8 cellular contexts compared by ENCODE assay signal in genomic region chr5:179907570-179908324, GRCh38. TPM values are rescaled to one million over a fixed set of nuclear protein-coding genes. Genes with fewer than 3 reads are reported as not detected.
A peak's percentile ranks its signal among the peaks of the same experiment; 100 is the strongest.
DNase-seq lines count a peak whose midpoint lies in the region; ATAC-seq and TF ChIP-seq lines count a peak whose summit lies in the region.

TSS of gene TBC1D9B (minus strand) at chr5:179907897. CDS start at chr5:179907821, 76 bp downstream.

- no peaks in the 10 kb centered on the region for H3K9me3 Mint-ChIP-seq in activated T-cell treated with anti-CD3 and anti-CD28 coated beads, Interleukin-2, amount 50 U/mL, for 4 hours

- H4K20me1 ChIP-seq in OCI-LY7 (ENCODE audit: insufficient read depth, low read length): no peaks in the 10 kb centered on the region

- peak within 1 kb of the TSS; percentile 26 for H3K27ac ChIP-seq in OCI-LY7 (ENCODE audit: low read depth, low read length, poor library complexity, severe bottlenecking)
- H3K27ac ChIP-seq in muscle layer of duodenum (ENCODE audit: low read length): no peak within 1 kb of the TSS

- H3K4me3 Mint-ChIP-seq in activated T-cell treated with anti-CD3 and anti-CD28 coated beads, Interleukin-2, amount 50 U/mL, for 4 hours: peak within 1 kb of the TSS; percentile 87

- H3K9me2 ChIP-seq in OCI-LY7 (ENCODE audit: insufficient read depth, low read length): no peaks in the 10 kb centered on the region

- intact Hi-C loops in OCI-LY7 (cut with micrococcal nuclease; ENCODE audit: unreplicated experiment): loop anchor here (5.0 kb wide), 4 partner anchors 50 to 385 kb away; partner anchors contain the start of genes MAPK9, MGAT4B and MRNIP

- peaks cover 25% of the 10 kb centered on the region for H3K4me1 Mint-ChIP-seq in activated T-cell treated with anti-CD3 and anti-CD28 coated beads, Interleukin-2, amount 50 U/mL, for 4 hours (ENCODE audit: low read depth)

- no peaks in the 10 kb centered on the region for H3K27me3 ChIP-seq in muscle layer of duodenum (ENCODE audit: low read depth, low read length)

- H3K9me3 ChIP-seq in OCI-LY7 (ENCODE audit: low read length): no peaks in the 10 kb centered on the region
- H3K9me3 ChIP-seq in muscle layer of duodenum (ENCODE audit: control insufficient read depth in 1 of 2, low read length in 2 of 2): no peaks in the 10 kb centered on the region

- POLR2A ChIA-PET in OCI-LY7 (lab: Charles Lee): interaction anchor here (0.6 to 0.9 kb wide), 5 partner anchors 11 to 542 kb away, joined by 3 to 6 read pairs (median 3); no protein-coding TSS in a partner anchor

- CTCF ChIA-PET in OCI-LY7 (lab: Charles Lee; ENCODE audit: unreplicated experiment): interaction anchor here (0.6 kb wide), 1 partner anchor 105 kb away, joined by 4 read pairs; no protein-coding TSS in a partner anchor

- peaks cover 6% of the 10 kb centered on the region for H3K36me3 Mint-ChIP-seq in activated T-cell treated with anti-CD3 and anti-CD28 coated beads, Interleukin-2, amount 50 U/mL, for 4 hours (ENCODE audit: insufficient read depth)

- DNase-seq in C1 segment of cervical spinal cord (lab: John Stamatoyannopoulos, UW) (peak in 13 of 14 donors; percentile 7 to 83 (median 52)), OCI-LY7 (ENCODE audit: low spot score) (peak; percentile 85)
- DNase-seq in activated T-cell treated with anti-CD3 and anti-CD28 coated beads, Interleukin-2, amount 50 U/mL, for 4 hours: peak; percentile 60
- peak; percentile 21 for DNase-seq in stimulated activated CD8-positive, alpha-beta memory T cell treated with anti-CD3 and anti-CD28 coated beads, Interleukin-7, amount 100 ng/mL, for 24 hours (ENCODE audit: low read depth)

- BruUV-seq in OCI-LY7 (replicated peaks; lab: Mats Ljungman, UMichigan): no TSS peak

- peak within 1 kb of the TSS; percentile 86 for H3K4me3 ChIP-seq in OCI-LY7 (ENCODE audit: low read depth, low read length, poor library complexity, severe bottlenecking)
- peak within 1 kb of the TSS; percentile 74 for H3K4me3 ChIP-seq in muscle layer of duodenum (ENCODE audit: low read depth in 1 of 2, low read length in 2 of 2)

- H3K4me1 ChIP-seq in OCI-LY7 (ENCODE audit: insufficient read depth, low read length, poor library complexity, severe bottlenecking) (peaks cover 19% of the 10 kb centered on the region), muscle layer of duodenum (ENCODE audit: control insufficient read depth in 1 of 2, insufficient read depth in 2 of 2, low read length in 2 of 2) (peaks cover 0 to 18% of the 10 kb centered on the region in 2 donors)

- TF ChIP-seq CTCF in OCI-LY7 (conservative IDR thresholded peaks at IDR 0.05; ENCODE audit: low read length): peak; percentile 31; the same call in 1 of the 2 replicates

- peaks cover 23% of the 10 kb centered on the region for H3K36me3 ChIP-seq in OCI-LY7 (ENCODE audit: insufficient read depth, low read length)
- peaks cover 13 to 21% of the 10 kb centered on the region in 2 donors for H3K36me3 ChIP-seq in muscle layer of duodenum (ENCODE audit: control insufficient read depth in 1 of 2, insufficient read depth in 2 of 2, low read length in 2 of 2)

- H3K4me2 ChIP-seq in OCI-LY7 (ENCODE audit: low read length): peak within 1 kb of the TSS; percentile 95

- peak within 1 kb of the TSS; percentile 91 for H2AFZ ChIP-seq in OCI-LY7 (ENCODE audit: low read length)

- H3K27me3 Mint-ChIP-seq in activated T-cell treated with anti-CD3 and anti-CD28 coated beads, Interleukin-2, amount 50 U/mL, for 4 hours (ENCODE audit: low read depth): no peaks in the 10 kb centered on the region

- ATAC-seq in GM19035 (IDR thresholded peaks at IDR 0.05; ENCODE audit: unreplicated experiment) (peak; percentile 77), HG03342 (IDR thresholded peaks at IDR 0.05; ENCODE audit: unreplicated experiment) (peak; percentile 82), esophagus mucosa (peak; percentile 81)
- ATAC-seq in activated T-cell treated with anti-CD3 and anti-CD28 coated beads, Interleukin-2, amount 50 U/mL, for 4 hours: peak; percentile 93 to 95

- peaks cover 21% of the 10 kb centered on the region for H3K79me2 ChIP-seq in OCI-LY7 (ENCODE audit: insufficient read depth, low read depth, low read length)

RNA-seq across cellular contexts. Expression of gene TBC1D9B, which starts in this region (rescaled TPM):
- 49.4 and 52.2 TPM in 2 replicates for total RNA-seq in OCI-LY7 (2014; rRNA removed; shearing (Covaris generic))
- total RNA-seq in OCI-LY7 (2022): 93.6 and 106 TPM in 2 replicates
- total RNA-seq in activated T-cell treated with anti-CD3 and anti-CD28 coated beads, Interleukin-2, amount 50 U/mL, for 4 hours: 10 to 100 TPM; 82.7 to 91.8 (median 88.6) TPM
- 66.3 TPM for total RNA-seq in esophagus mucosa

Comparison
In these comparisons a context has a peak if more than half of its experiments do, and no peak if none do; other contexts are left out.
1. DNase-seq: peak in every context shown above with its lines; median percentile 85 in OCI-LY7; 60 in activated T-cell treated with anti-CD3 and anti-CD28 coated beads, Interleukin-2, amount 50 U/mL, for 4 hours; 52 in C1 segment of cervical spinal cord; 21 in stimulated activated CD8-positive, alpha-beta memory T cell treated with anti-CD3 and anti-CD28 coated beads, Interleukin-7, amount 100 ng/mL, for 24 hours.